In the genomic region with DNA sequence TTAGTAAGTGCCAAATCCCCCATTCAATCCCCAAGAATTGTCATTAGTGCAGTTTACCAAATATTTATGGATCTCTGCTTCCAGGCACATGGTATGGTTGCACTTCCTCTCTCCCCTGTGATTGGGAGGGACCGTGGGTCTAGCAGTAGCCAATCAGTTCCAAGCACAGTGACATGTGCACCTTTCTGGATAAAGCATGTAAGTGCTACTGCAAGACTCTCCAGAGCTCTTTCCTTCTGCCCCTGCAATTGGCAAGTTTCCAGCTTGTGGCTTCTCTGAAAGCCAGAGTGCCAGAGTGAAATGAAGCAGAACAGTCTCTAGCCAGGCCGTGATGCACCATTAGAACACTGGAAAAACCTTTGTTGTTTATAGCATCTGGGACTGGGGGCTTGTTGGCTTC, we compare ENCODE assay signal across 14 cellular contexts.
A peak's percentile ranks its signal among the peaks of the same experiment; 100 is the strongest.
DNase-seq lines count a peak whose midpoint lies in the region; ATAC-seq and TF ChIP-seq lines count a peak whose summit lies in the region.
"Had no signal": no experiment of that assay in that cellular context is flagged by ENCODE, and none has a peak within 500 bp of the region (broad histone marks: within the 10 kb centered on the region; RNA-seq: fewer than 3 reads in every experiment).

No MANE protein-coding gene starts in this region.

- peaks cover 25% of the 10 kb centered on the region; the same call in 1 of the 2 replicates for H3F3A ChIP-seq in GM23248 (ENCODE audit: insufficient read depth)

- intact Hi-C loops in CD8-positive, alpha-beta T cell (cut with DNase I, micrococcal nuclease): no loop called here
- intact Hi-C loops in activated T-helper 1 cell treated with anti-CD3 and anti-CD28 coated beads, Interleukin-12 subunit alpha, Interleukin-12 subunit beta, Interleukin-2, Interleukin-4 antibody, amounts not matched to agents 30 ng/mL and 10 ng/mL and 1 ng/mL, durations not matched to agents 14 hours and 24 hours and 36 hours (cut with micrococcal nuclease): no loop called here

- no peaks in the 10 kb centered on the region for H3K79me2 ChIP-seq in GM23248 (ENCODE audit: insufficient read depth)

- no peak overlapping the region for H2AFZ ChIP-seq in GM23248

- H3K4me3 ChIP-seq in AG10803 (ENCODE audit: low read length) (no peak overlapping the region), GM23248 (no peak overlapping the region), fibroblast of the aortic adventitia (ENCODE audit: low read depth, low read length) (no peak overlapping the region)
- no peak overlapping the region for H3K4me3 ChIP-seq in CD8-positive, alpha-beta T cell (ENCODE audit: low read depth, low read length)
- H3K4me3 ChIP-seq: tibial nerve had no signal

- no peak for TF ChIP-seq CTCF in AG10803 (conservative IDR thresholded peaks at IDR 0.05; ENCODE audit: low read length)
- TF ChIP-seq CTCF in fibroblast of the aortic adventitia (IDR thresholded peaks at IDR 0.05; ENCODE audit: insufficient read depth, low read length): no peak
- no peak for TF ChIP-seq CTCF in CD8-positive, alpha-beta T cell (IDR thresholded peaks at IDR 0.05)

- in situ Hi-C loops in GM23248 (cut with MboI): no loop called here

- H3K36me3 Mint-ChIP-seq in CD8-positive, alpha-beta T cell: no peaks in the 10 kb centered on the region
- no peaks in the 10 kb centered on the region for H3K36me3 Mint-ChIP-seq in activated T-helper 1 cell treated with anti-CD3 and anti-CD28 coated beads, Interleukin-12 subunit alpha, Interleukin-12 subunit beta, Interleukin-2, Interleukin-4 antibody, amounts not matched to agents 30 ng/mL and 10 ng/mL and 1 ng/mL, durations not matched to agents 14 hours and 24 hours and 36 hours (ENCODE audit: low read depth)
- H3K36me3 Mint-ChIP-seq: activated naive CD4-positive, alpha-beta T cell treated with anti-CD3 and anti-CD28 coated beads, Interleukin-2, amount 50 U/mL, for 72 hours had no signal

- ATAC-seq in CD8-positive, alpha-beta T cell: no peak
- no peak for ATAC-seq in GM18873 (IDR thresholded peaks at IDR 0.05; ENCODE audit: low FRiP score, unreplicated experiment)
- ATAC-seq: activated CD4-positive, CD25-positive, alpha-beta regulatory T cell treated with anti-CD3 and anti-CD28 coated beads, Interleukin-2, amount 50 U/mL, for 24 hours; activated naive CD4-positive, alpha-beta T cell treated with anti-CD3 and anti-CD28 coated beads, Interleukin-2, amount 50 U/mL, for 72 hours had no signal

- no peaks in the 10 kb centered on the region for H3K9me2 ChIP-seq in GM23248 (ENCODE audit: insufficient read depth)

- H3K27ac ChIP-seq in GM23248: no peak overlapping the region
- H3K27ac ChIP-seq in CD8-positive, alpha-beta T cell (ENCODE audit: low read depth, low read length): no peak overlapping the region
- H3K27ac ChIP-seq: tibial nerve had no signal

- no peaks in the 10 kb centered on the region for H3K27me3 ChIP-seq in GM23248 (replicated peaks; ENCODE audit: insufficient read depth)
- H3K27me3 ChIP-seq in CD8-positive, alpha-beta T cell (ENCODE audit: insufficient read depth, low read length): no peaks in the 10 kb centered on the region
- H3K27me3 ChIP-seq: tibial nerve had no signal

- no peaks in the 10 kb centered on the region for H3K9me3 ChIP-seq in GM23248 (ENCODE audit: low read depth)
- no peaks in the 10 kb centered on the region for H3K9me3 ChIP-seq in CD8-positive, alpha-beta T cell (ENCODE audit: low read length)
- H3K9me3 ChIP-seq: tibial nerve had no signal

- H3K4me3 Mint-ChIP-seq in CD8-positive, alpha-beta T cell: no peak overlapping the region
- H3K4me3 Mint-ChIP-seq in activated T-helper 1 cell treated with anti-CD3 and anti-CD28 coated beads, Interleukin-12 subunit alpha, Interleukin-12 subunit beta, Interleukin-2, Interleukin-4 antibody, amounts not matched to agents 30 ng/mL and 10 ng/mL and 1 ng/mL, durations not matched to agents 14 hours and 24 hours and 36 hours: no peak overlapping the region

- no peaks in the 10 kb centered on the region for H3K27me3 Mint-ChIP-seq in CD8-positive, alpha-beta T cell (ENCODE audit: low read depth)
- H3K27me3 Mint-ChIP-seq in activated T-helper 1 cell treated with anti-CD3 and anti-CD28 coated beads, Interleukin-12 subunit alpha, Interleukin-12 subunit beta, Interleukin-2, Interleukin-4 antibody, amounts not matched to agents 30 ng/mL and 10 ng/mL and 1 ng/mL, durations not matched to agents 14 hours and 24 hours and 36 hours (ENCODE audit: insufficient read depth): no peaks in the 10 kb centered on the region

- H3K4me2 ChIP-seq in GM23248 (ENCODE audit: unreplicated experiment): no peak overlapping the region

- no peaks in the 10 kb centered on the region for H3K4me1 Mint-ChIP-seq in CD8-positive, alpha-beta T cell (ENCODE audit: low read depth)
- H3K4me1 Mint-ChIP-seq in activated T-helper 1 cell treated with anti-CD3 and anti-CD28 coated beads, Interleukin-12 subunit alpha, Interleukin-12 subunit beta, Interleukin-2, Interleukin-4 antibody, amounts not matched to agents 30 ng/mL and 10 ng/mL and 1 ng/mL, durations not matched to agents 14 hours and 24 hours and 36 hours (ENCODE audit: low read depth): no peaks in the 10 kb centered on the region

- POLR2A ChIA-PET in CD8-positive, alpha-beta T cell (lab: Charles Lee): no interaction called here

- DNase-seq in AG10803 (ENCODE audit: low read depth) (peak; percentile 36), GM23248 (peak; percentile 22), NCI-H69 (lab: John Stamatoyannopoulos, UW) (peak; percentile 93), fibroblast of the aortic adventitia (ENCODE audit: low read depth) (peak; percentile 49)
- no peak for DNase-seq in CD8-positive, alpha-beta T cell
- no peak for DNase-seq in activated T-helper 1 cell treated with anti-CD3 and anti-CD28 coated beads, Interleukin-12 subunit alpha, Interleukin-12 subunit beta, Interleukin-2, Interleukin-4 antibody, amounts not matched to agents 30 ng/mL and 10 ng/mL and 1 ng/mL, durations not matched to agents 14 hours and 24 hours and 36 hours (ENCODE audit: low spot score)
- DNase-seq in activated CD4-positive, alpha-beta T cell treated with anti-CD3 and anti-CD28 coated beads for 4 hours: no peak
- DNase-seq: midbrain; NCI-H446 treated with DMSO at 0.1 percent for 48 hours; stimulated activated CD4-positive, alpha-beta T cell treated with anti-CD3 and anti-CD28 coated beads, Interleukin-2, amount 100 ng/mL, for 48 hours had no signal

- no peaks in the 10 kb centered on the region for H4K20me1 ChIP-seq in GM23248 (ENCODE audit: insufficient read depth)

- 71 to 77% methylated on average over 2 of the region's 2 CpGs for WGBS in GM23248 (ENCODE audit: low coverage in 1 of 2, low lambda C conversion rate in 2 of 2, missing lambda C conversion rate in 2 of 2), 2 experiments

- no peaks in the 10 kb centered on the region for H3K36me3 ChIP-seq in GM23248 (ENCODE audit: low read depth)
- no peaks in the 10 kb centered on the region for H3K36me3 ChIP-seq in CD8-positive, alpha-beta T cell (ENCODE audit: insufficient read depth, low read length)
- H3K36me3 ChIP-seq: tibial nerve had no signal

- peaks cover 30% of the 10 kb centered on the region for H3K4me1 ChIP-seq in GM23248 (ENCODE audit: insufficient read depth)
- no peaks in the 10 kb centered on the region for H3K4me1 ChIP-seq in CD8-positive, alpha-beta T cell (ENCODE audit: insufficient read depth, low read length)

- H3K27ac Mint-ChIP-seq in CD8-positive, alpha-beta T cell: no peak overlapping the region
- no peak overlapping the region for H3K27ac Mint-ChIP-seq in activated T-helper 1 cell treated with anti-CD3 and anti-CD28 coated beads, Interleukin-12 subunit alpha, Interleukin-12 subunit beta, Interleukin-2, Interleukin-4 antibody, amounts not matched to agents 30 ng/mL and 10 ng/mL and 1 ng/mL, durations not matched to agents 14 hours and 24 hours and 36 hours
- H3K27ac Mint-ChIP-seq: activated naive CD4-positive, alpha-beta T cell treated with anti-CD3 and anti-CD28 coated beads, Interleukin-2, amount 50 U/mL, for 72 hours had no signal

- CTCF ChIA-PET in CD8-positive, alpha-beta T cell (lab: Charles Lee): no interaction called here

- H3K9ac ChIP-seq in GM23248: no peak overlapping the region

- H3K9me3 Mint-ChIP-seq in CD8-positive, alpha-beta T cell: peaks cover 7% of the 10 kb centered on the region
- peaks cover 6% of the 10 kb centered on the region for H3K9me3 Mint-ChIP-seq in activated T-helper 1 cell treated with anti-CD3 and anti-CD28 coated beads, Interleukin-12 subunit alpha, Interleukin-12 subunit beta, Interleukin-2, Interleukin-4 antibody, amounts not matched to agents 30 ng/mL and 10 ng/mL and 1 ng/mL, durations not matched to agents 14 hours and 24 hours and 36 hours

Comparison
In these comparisons a context has a peak if more than half of its experiments do, and no peak if none do; other contexts are left out.
1. DNase-seq: peak in AG10803 (single experiment), GM23248 (single experiment), NCI-H69 (single experiment) and fibroblast of the aortic adventitia (single experiment); none in CD8-positive, alpha-beta T cell (0 of 7), activated T-helper 1 cell treated with anti-CD3 and anti-CD28 coated beads, Interleukin-12 subunit alpha, Interleukin-12 subunit beta, Interleukin-2, Interleukin-4 antibody, amounts not matched to agents 30 ng/mL and 10 ng/mL and 1 ng/mL, durations not matched to agents 14 hours and 24 hours and 36 hours (single experiment) and activated CD4-positive, alpha-beta T cell treated with anti-CD3 and anti-CD28 coated beads for 4 hours (0 of 2).